Comparison of ENCODE assay signal across 18 cellular contexts in genomic region chr10:89773081-89773480, GRCh38.
A peak's percentile ranks its signal among the peaks of the same experiment; 100 is the strongest.
DNase-seq lines count a peak whose midpoint lies in the region; ATAC-seq and TF ChIP-seq lines count a peak whose summit lies in the region.
"Had no signal": no experiment of that assay in that cellular context is flagged by ENCODE, and none has a peak within 500 bp of the region (broad histone marks: within the 10 kb centered on the region; RNA-seq: fewer than 3 reads in every experiment).

No MANE protein-coding gene starts in this region.

- no peak for TF ChIP-seq POLR2A in transverse colon (IDR thresholded peaks at IDR 0.05)

- in situ Hi-C loops in transverse colon (cut with MboI; ENCODE audit: low pct_ligation_motif_present in 1 of 4, low pct_unique_long_range_greater_than_20kb in 1 of 4, low sequenced_read_pairs in 3 of 4), result no loop called here

- no peaks in the 10 kb centered on the region for H3K9me2 ChIP-seq in SK-N-SH

- no peaks in the 10 kb centered on the region for H3K4me1 ChIP-seq in SK-N-SH (ENCODE audit: control insufficient read depth in 1 of 2, insufficient read depth in 2 of 2, low read depth in 1 of 2, low read length in 1 of 2)
- no peaks in the 10 kb centered on the region for H3K4me1 ChIP-seq in transverse colon
- H3K4me1 ChIP-seq: BLaER1 had no signal

- H3K27me3 ChIP-seq in SK-N-SH (ENCODE audit: insufficient read depth) (no peaks in the 10 kb centered on the region), transverse colon (no peaks in the 10 kb centered on the region)
- H3K27me3 ChIP-seq: BLaER1 had no signal

- peaks cover 31 to 73% of the 10 kb centered on the region in 2 experiments for H3K36me3 ChIP-seq in SK-N-SH (replicated peaks in 1 of 2; ENCODE audit: control insufficient read depth in 1 of 2, insufficient read depth in 2 of 2, low read length in 1 of 2)
- peaks cover 0 to 6% (median 0%) of the 10 kb centered on the region in 4 donors for H3K36me3 ChIP-seq in transverse colon

- POLR2A ChIA-PET in SK-N-SH (lab: Yijun Ruan, JAX), result no interaction called here

- H3K9ac ChIP-seq in SK-N-SH, result no peak overlapping the region
- H3K9ac ChIP-seq: BLaER1 had no signal

- TF ChIP-seq RAD21 in SK-N-SH (IDR thresholded peaks at IDR 0.05; ENCODE audit: low read length), result no peak

- no peaks in the 10 kb centered on the region; the same call in 1 of the 2 replicates for H3K79me2 ChIP-seq in SK-N-SH (ENCODE audit: insufficient read depth)

- TF ChIP-seq EP300 in SK-N-SH (IDR thresholded peaks at IDR 0.05; ENCODE audit: borderline replicate concordance in 1 of 2, low read depth in 1 of 2, low read length in 1 of 2), result no peak
- TF ChIP-seq EP300 in transverse colon (IDR thresholded peaks at IDR 0.05; ENCODE audit: low read depth), result no peak

- DNase-seq in SK-N-SH, result no peak
- peak; percentile 50 for DNase-seq in choroid plexus epithelial cell (ENCODE audit: low read depth)
- peak; percentile 47 for DNase-seq in iris pigment epithelial cell (ENCODE audit: low read depth)
- no peak for DNase-seq in left ventricle myocardium superior
- DNase-seq in transverse colon, result no peak
- no peak for DNase-seq in activated gamma-delta T cell treated with Interleukin-2 at 50 U/mL for 16 hours
- DNase-seq: Karpas-422, NCI-H1417 treated with DMSO at 0.1 percent for 48 hours, NCI-H2029, NCI-H2171 treated with DMSO at 0.1 percent for 48 hours, NCI-H510A, NCI-H82, SHP77 had no signal

- H3F3A ChIP-seq in SK-N-SH (replicated peaks; ENCODE audit: insufficient read depth), result peaks cover 9% of the 10 kb centered on the region

- WGBS in SK-N-SH (ENCODE audit: low lambda C conversion rate), result 51% methylated on average over 1 of the region's 1 CpG
- WGBS in transverse colon (ENCODE audit: low coverage in 1 of 2), 2 donors, result 41 to 93% methylated on average over 1 of the region's 1 CpG

- ATAC-seq in SK-N-SH treated with all-trans-retinoic acid at 6 μM for 48 hours (no peak), left ventricle myocardium superior (no peak), HG03565 (IDR thresholded peaks at IDR 0.05; ENCODE audit: unreplicated experiment) (no peak)
- ATAC-seq: Panc1 had no signal

- no peaks in the 10 kb centered on the region for H4K20me1 ChIP-seq in SK-N-SH (ENCODE audit: insufficient read depth)
- H4K20me1 ChIP-seq: BLaER1 had no signal

- CTCF ChIA-PET in SK-N-SH (lab: Yijun Ruan, JAX), result interaction anchor here (1.3 kb wide), 1 partner anchor 46 kb away, joined by 3 read pairs; no protein-coding TSS in a partner anchor

- no peak overlapping the region for H3K27ac ChIP-seq in SK-N-SH (ENCODE audit: low read depth in 2 of 2, low read length in 1 of 2)
- no peak overlapping the region for H3K27ac ChIP-seq in transverse colon
- H3K27ac ChIP-seq: 22Rv1, BLaER1 had no signal

- peaks cover 4% of the 10 kb centered on the region; the same call in 1 of the 2 replicates for H3K9me3 ChIP-seq in SK-N-SH
- H3K9me3 ChIP-seq in transverse colon, result no peaks in the 10 kb centered on the region

- H2AFZ ChIP-seq in SK-N-SH (ENCODE audit: low read depth), result no peak overlapping the region; the same call in 1 of the 2 replicates

- no peak overlapping the region for H3K4me2 ChIP-seq in SK-N-SH
- H3K4me2 ChIP-seq: BLaER1 had no signal

- H3K4me3 ChIP-seq in SK-N-SH (ENCODE audit: low read depth in 2 of 2, low read length in 1 of 2) (no peak overlapping the region), choroid plexus epithelial cell (ENCODE audit: low read depth, low read length) (no peak overlapping the region), transverse colon (no peak overlapping the region)
- H3K4me3 ChIP-seq: BLaER1 had no signal

- TF ChIP-seq CTCF in SK-N-SH (IDR thresholded peaks at IDR 0.05) (no peak), choroid plexus epithelial cell (conservative IDR thresholded peaks at IDR 0.05; ENCODE audit: low read depth, low read length) (no peak), transverse colon (IDR thresholded peaks at IDR 0.05) (no peak)

- intact Hi-C loops in left ventricle myocardium superior (cut with micrococcal nuclease) (no loop called here), transverse colon (cut with DNase I; ENCODE audit: low total_unique reads) (no loop called here)

TF ChIP-seq in SK-N-SH, 30 proteins besides CTCF, POLR2A, EP300 and RAD21:
- TF ChIP-seq FOSL2 (IDR thresholded peaks at IDR 0.05; ENCODE audit: borderline replicate concordance, low read depth) (peak; percentile 23; the same call in 1 of the 2 replicates), YY1 (IDR thresholded peaks at IDR 0.05; ENCODE audit: low read depth) (no peak)
- TF ChIP-seq, protein P1, sequence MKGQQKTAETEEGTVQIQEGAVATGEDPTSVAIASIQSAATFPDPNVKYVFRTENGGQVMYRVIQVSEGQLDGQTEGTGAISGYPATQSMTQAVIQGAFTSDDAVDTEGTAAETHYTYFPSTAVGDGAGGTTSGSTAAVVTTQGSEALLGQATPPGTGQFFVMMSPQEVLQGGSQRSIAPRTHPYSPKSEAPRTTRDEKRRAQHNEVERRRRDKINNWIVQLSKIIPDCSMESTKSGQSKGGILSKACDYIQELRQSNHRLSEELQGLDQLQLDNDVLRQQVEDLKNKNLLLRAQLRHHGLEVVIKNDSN (IDR thresholded peaks at IDR 0.05; ENCODE audit: borderline replicate concordance, low read depth), result no peak

TF ChIP-seq in SK-N-SH treated with all-trans-retinoic acid at 6 μM for 48 hours, 23 proteins besides CTCF, POLR2A, EP300 and RAD21:
- TF ChIP-seq ARNTL (CRISPR knock-in tag; IDR thresholded peaks at IDR 0.05; ENCODE audit: borderline replicate concordance, low read depth) (no peak), CSRNP3 (CRISPR knock-in tag; IDR thresholded peaks at IDR 0.05) (no peak), ISL1 (CRISPR knock-in tag; IDR thresholded peaks at IDR 0.05) (no peak), POU6F1 (CRISPR knock-in tag; IDR thresholded peaks at IDR 0.05; ENCODE audit: borderline replicate concordance, low read depth) (no peak), ZNF70 (CRISPR knock-in tag; IDR thresholded peaks at IDR 0.05) (no peak), SNAI2 (CRISPR knock-in tag; IDR thresholded peaks at IDR 0.05) (no peak), TOX (CRISPR knock-in tag; IDR thresholded peaks at IDR 0.05; ENCODE audit: borderline replicate concordance) (no peak), BACH2 (CRISPR knock-in tag; IDR thresholded peaks at IDR 0.05; ENCODE audit: borderline replicate concordance) (no peak), CSDC2 (CRISPR knock-in tag; IDR thresholded peaks at IDR 0.05) (no peak), ZNF565 (CRISPR knock-in tag; conservative IDR thresholded peaks at IDR 0.05; ENCODE audit: low read depth) (no peak), TCF4 (CRISPR knock-in tag; IDR thresholded peaks at IDR 0.05; ENCODE audit: borderline replicate concordance) (no peak), ZFP3 (CRISPR knock-in tag; IDR thresholded peaks at IDR 0.05) (no peak), PATZ1 (CRISPR knock-in tag; IDR thresholded peaks at IDR 0.05; ENCODE audit: borderline replicate concordance) (no peak)

Comparison
In these comparisons a context has a peak if more than half of its experiments do, and no peak if none do; other contexts are left out.
1. DNase-seq: peak in choroid plexus epithelial cell (single experiment) and iris pigment epithelial cell (single experiment); none in SK-N-SH (single experiment), left ventricle myocardium superior (single experiment), transverse colon (single experiment) and activated gamma-delta T cell treated with Interleukin-2 at 50 U/mL for 16 hours (single experiment).